Comparison of ENCODE assay signal across 9 cellular contexts in genomic region chr3:4751057-4752051, GRCh38.
DNase-seq lines count a peak whose midpoint lies in the region; ATAC-seq and TF ChIP-seq lines count a peak whose summit lies in the region.
"Had no signal": no experiment of that assay in that cellular context is flagged by ENCODE, and none has a peak within 500 bp of the region (broad histone marks: within the 10 kb centered on the region; RNA-seq: fewer than 3 reads in every experiment).

No MANE protein-coding gene starts in this region.

- H3K27ac ChIP-seq in neural progenitor cell = no peak overlapping the region
- H3K27ac ChIP-seq: SK-N-MC had no signal

- H3K27me3 Mint-ChIP-seq in T-cell (no peaks in the 10 kb centered on the region), neural progenitor cell (ENCODE audit: insufficient read depth, low read depth) (peaks cover 2% of the 10 kb centered on the region)

- TF ChIP-seq POLR2A in GM18951 (IDR thresholded peaks at IDR 0.05; ENCODE audit: extremely low read depth, insufficient read depth, insufficient read length) = peak; percentile 21

- no peaks in the 10 kb centered on the region for H3K4me1 ChIP-seq in neural progenitor cell

- no peaks in the 10 kb centered on the region for H3K9me3 Mint-ChIP-seq in T-cell
- peaks cover 2% of the 10 kb centered on the region for H3K9me3 Mint-ChIP-seq in neural progenitor cell

- H3K79me2 ChIP-seq in neural progenitor cell (ENCODE audit: low read depth) = no peaks in the 10 kb centered on the region

- H3K36me3 Mint-ChIP-seq in T-cell (peaks cover 69% of the 10 kb centered on the region), neural progenitor cell (no peaks in the 10 kb centered on the region)

- H3K27me3 ChIP-seq in neural progenitor cell = no peaks in the 10 kb centered on the region

- no peaks in the 10 kb centered on the region for H3K9me3 ChIP-seq in neural progenitor cell (ENCODE audit: low read depth)

- H3K4me3 Mint-ChIP-seq in T-cell = peak overlapping the region in 1 of 3 donors; percentile 38
- H3K4me3 Mint-ChIP-seq in neural progenitor cell = no peak overlapping the region

- no peaks in the 10 kb centered on the region for H4K20me1 ChIP-seq in neural progenitor cell (ENCODE audit: low read depth)

- no peak overlapping the region for H3K9ac ChIP-seq in neural progenitor cell

- H3K36me3 ChIP-seq in neural progenitor cell = no peaks in the 10 kb centered on the region

- H2AFZ ChIP-seq in neural progenitor cell (replicated peaks) = no peak overlapping the region

- H3K4me2 ChIP-seq in neural progenitor cell = no peak overlapping the region

- no peak for TF ChIP-seq CTCF in neural progenitor cell (IDR thresholded peaks at IDR 0.05)

- no peaks in the 10 kb centered on the region for H3F3A ChIP-seq in neural progenitor cell (ENCODE audit: low read depth)

- H3K27ac Mint-ChIP-seq in T-cell = peak overlapping the region; percentile 71 to 83
- H3K27ac Mint-ChIP-seq in neural progenitor cell = peak overlapping the region; percentile 62

- ATAC-seq in T-cell (replicated peaks in 1 of 4) (peak in 1 of 4 experiments; percentile 49), esophagus mucosa (peak; percentile 65), GM19023 (IDR thresholded peaks at IDR 0.05; ENCODE audit: unreplicated experiment) (no peak), HG03025 (IDR thresholded peaks at IDR 0.05; ENCODE audit: low FRiP score, unreplicated experiment) (no peak), GM19397 (IDR thresholded peaks at IDR 0.05; ENCODE audit: unreplicated experiment) (no peak)

- in situ Hi-C loops in GM18951 (cut with MboI; ENCODE audit: low sequenced_read_pairs, unreplicated experiment) = no loop called here

- no peak overlapping the region for H3K4me3 ChIP-seq in neural progenitor cell
- H3K4me3 ChIP-seq: SK-N-MC had no signal

- POLR2A ChIA-PET in T-cell (lab: Charles Lee) = interaction anchor here in 1 of 2 donors (0.6 to 1.2 kb wide), 2 partner anchors 160 to 228 kb away, joined by 4 to 15 read pairs; partner anchors contain the start of gene BHLHE40

- no peak for DNase-seq in T-cell
- no peak for DNase-seq in neural progenitor cell (ENCODE audit: low spot score)
- DNase-seq in ureter (ENCODE audit: low spot score) = no peak

- H3K4me1 Mint-ChIP-seq in T-cell = peaks cover 38 to 42% (median 39%) of the 10 kb centered on the region in 3 donors
- peaks cover 30% of the 10 kb centered on the region for H3K4me1 Mint-ChIP-seq in neural progenitor cell

- CTCF ChIA-PET in T-cell (lab: Charles Lee) = interaction anchor here (0.6 to 1.3 kb wide), 3 partner anchors 13 to 228 kb away, joined by 3 to 12 read pairs (median 5); partner anchors contain the start of gene BHLHE40 (in 1 of the 2)
